In genomic region chr7:128031901-128032604, GRCh38 we compare ENCODE assay signal across 8 cellular contexts. TPM values are rescaled to one million over a fixed set of nuclear protein-coding genes. Genes with fewer than 3 reads are reported as not detected.
DNase-seq lines count a peak whose midpoint lies in the region; ATAC-seq and TF ChIP-seq lines count a peak whose summit lies in the region.

No MANE protein-coding gene starts in this region.

- H3K27ac Mint-ChIP-seq in T-cell: no peak overlapping the region

- TF ChIP-seq CTCF in AG04449 (IDR thresholded peaks at IDR 0.05; ENCODE audit: insufficient read depth, low read length, missing control alignments) (peak; percentile 43), retinal pigment epithelial cell (conservative IDR thresholded peaks at IDR 0.05; ENCODE audit: low read depth, low read length) (peak; percentile 24)

- H3K36me3 Mint-ChIP-seq in T-cell: peaks cover 19% of the 10 kb centered on the region

- CTCF ChIA-PET in AG04449 (lab: Yijun Ruan, JAX) (interaction anchor here (1.0 to 2.7 kb wide), 6 partner anchors 8 to 324 kb away, joined by 3 to 10 read pairs (median 4); no protein-coding TSS in a partner anchor), T-cell (lab: Charles Lee) (no interaction called here)

- ATAC-seq in GM18907 (IDR thresholded peaks at IDR 0.05; ENCODE audit: unreplicated experiment): peak; percentile 77
- ATAC-seq in HG03342 (IDR thresholded peaks at IDR 0.05; ENCODE audit: unreplicated experiment): peak; percentile 69
- ATAC-seq in T-cell (replicated peaks in 1 of 4): peak; percentile 80 to 94 (median 82)
- peak; percentile 74 for ATAC-seq in left ventricle myocardium superior

- peaks cover 20 to 26% (median 23%) of the 10 kb centered on the region in 3 donors for H3K4me1 Mint-ChIP-seq in T-cell

- intact Hi-C loops in left ventricle myocardium superior (cut with micrococcal nuclease): no loop called here

- peak overlapping the region; percentile 76 to 87 (median 84) for H3K4me3 Mint-ChIP-seq in T-cell

- H3K4me3 ChIP-seq in AG04449 (ENCODE audit: low read depth, low read length) (peak overlapping the region; percentile 53), retinal pigment epithelial cell (ENCODE audit: low read length) (peak overlapping the region; percentile 47)

- POLR2A ChIA-PET in AG04449 (lab: Yijun Ruan, JAX) (no interaction called here), T-cell (lab: Charles Lee) (no interaction called here)

- H3K9me3 Mint-ChIP-seq in T-cell: no peaks in the 10 kb centered on the region

- DNase-seq in AG04449 (ENCODE audit: low read depth, low spot score): peak; percentile 65
- DNase-seq in T-cell: peak in 32 of 34 experiments; percentile 12 to 61 (median 40)
- peak in 31 of 56 donors; percentile 42 to 75 (median 59) for DNase-seq in amygdala (lab: John Stamatoyannopoulos, UW)
- DNase-seq in left ventricle myocardium superior: peak; percentile 64
- peak; percentile 88 for DNase-seq in retinal pigment epithelial cell (ENCODE audit: low read depth)
- DNase-seq in SKM-1 (lab: John Stamatoyannopoulos, UW; ENCODE audit: unreplicated experiment): no peak

- peaks cover 0 to 12% of the 10 kb centered on the region in 2 donors for H3K27me3 Mint-ChIP-seq in T-cell

RNA-seq across cellular contexts. Expression of gene LRRC4, which starts 0.8 kb away (rescaled TPM):
- total RNA-seq in T-cell (under 1 TPM in 3 of 5 donors, not detected in 2; 0.07 to 0.77 (median 0.18) TPM), left ventricle myocardium superior (3.3 TPM)
